9 cellular contexts compared by ENCODE assay signal in genomic region chr4:96035727-96036126, GRCh38.
DNase-seq lines count a peak whose midpoint lies in the region; ATAC-seq, FAIRE-seq and TF ChIP-seq lines count a peak whose summit lies in the region.
"Had no signal": no experiment of that assay in that cellular context is flagged by ENCODE, and none has a peak within 500 bp of the region (broad histone marks: within the 10 kb centered on the region; RNA-seq: fewer than 3 reads in every experiment).

No MANE protein-coding gene starts in this region.

- H3K9me3 Mint-ChIP-seq in immature natural killer cell, result peaks cover 0 to 13% (median 7%) of the 10 kb centered on the region in 6 donors

- no peak overlapping the region for H3K4me3 Mint-ChIP-seq in immature natural killer cell

- H3K4me1 Mint-ChIP-seq in immature natural killer cell, result no peaks in the 10 kb centered on the region

- no peak for ATAC-seq in HG02623 (IDR thresholded peaks at IDR 0.05; ENCODE audit: unreplicated experiment)
- ATAC-seq in GM18505 (IDR thresholded peaks at IDR 0.05; ENCODE audit: unreplicated experiment), result no peak

- peak; percentile 10 to 27 for TF ChIP-seq CTCF in endothelial cell of umbilical vein (IDR thresholded peaks at IDR 0.05; ENCODE audit: extremely low read depth in 1 of 2, insufficient read depth in 1 of 2, low read depth in 1 of 2, low read length in 2 of 2)

- no peaks in the 10 kb centered on the region for H3K4me1 ChIP-seq in endothelial cell of umbilical vein (ENCODE audit: control insufficient read depth, extremely low read depth, insufficient read depth, low read length)

- H2AFZ ChIP-seq in endothelial cell of umbilical vein (ENCODE audit: low read depth, low read length), result no peak overlapping the region

- H4K20me1 ChIP-seq in endothelial cell of umbilical vein (replicated peaks; ENCODE audit: control insufficient read depth, extremely low read depth, insufficient read depth, low read length), result no peaks in the 10 kb centered on the region

- H3K4me2 ChIP-seq in endothelial cell of umbilical vein (ENCODE audit: insufficient read depth, low read length), result no peak overlapping the region

- intact Hi-C loops in endothelial cell of umbilical vein (cut with micrococcal nuclease), result loop anchor here (2.0 to 5.0 kb wide), 2 partner anchors 528 to 869 kb away; no protein-coding TSS in a partner anchor

- H3K27ac ChIP-seq in endothelial cell of umbilical vein (ENCODE audit: insufficient read depth, low read depth, low read length), result no peak overlapping the region

- no peak overlapping the region for H3K4me3 ChIP-seq in endothelial cell of umbilical vein (replicated peaks in 1 of 3; ENCODE audit: insufficient read depth in 1 of 3, low read depth in 1 of 3, low read length in 3 of 3)

- no TSS peak for BruUV-seq in endothelial cell of umbilical vein (replicated peaks; lab: Mats Ljungman, UMichigan)

- POLR2A ChIA-PET in endothelial cell of umbilical vein (lab: Charles Lee), result no interaction called here

- TF ChIP-seq POLR2A in endothelial cell of umbilical vein (IDR thresholded peaks at IDR 0.05; ENCODE audit: low read depth, low read length) (no peak), GM18505 (IDR thresholded peaks at IDR 0.05; ENCODE audit: borderline replicate concordance, extremely low read depth, insufficient read depth, insufficient read length) (no peak)

- no peak overlapping the region for H3K27ac Mint-ChIP-seq in immature natural killer cell

- no peaks in the 10 kb centered on the region for H3K9me1 ChIP-seq in endothelial cell of umbilical vein (replicated peaks; ENCODE audit: control insufficient read depth, extremely low read depth, insufficient read depth, low read length)

- dilution Hi-C loops in endothelial cell of umbilical vein (cut with MboI; ENCODE audit: extremely low pct_ligation_motif_present, low sequenced_read_pairs), result no loop called here

- no peaks in the 10 kb centered on the region for H3K79me2 ChIP-seq in endothelial cell of umbilical vein (ENCODE audit: control insufficient read depth, insufficient read depth, low read length)

- no peaks in the 10 kb centered on the region for H3K36me3 ChIP-seq in endothelial cell of umbilical vein (ENCODE audit: control insufficient read depth in 2 of 2, extremely low read depth in 1 of 2, insufficient read depth in 2 of 2, low read length in 2 of 2)

- DNase-seq in NCI-H82 (lab: John Stamatoyannopoulos, UW) (peak; percentile 55), NCI-H82 treated with DMSO at 0.1 percent for 48 hours (lab: John Stamatoyannopoulos, UW; ENCODE audit: unreplicated experiment) (no peak), NCI-H69 (lab: John Stamatoyannopoulos, UW) (peak; percentile 8), endothelial cell of umbilical vein (ENCODE audit: low read depth, low spot score) (peak; percentile 49), renal cortical epithelial cell (ENCODE audit: low read depth) (peak; percentile 22), immature natural killer cell (no peak)
- DNase-seq: islet precursor cell had no signal

- H3K36me3 Mint-ChIP-seq in immature natural killer cell, result no peaks in the 10 kb centered on the region

- CTCF ChIA-PET in endothelial cell of umbilical vein (lab: Charles Lee), result interaction anchor here (0.7 to 1.6 kb wide), 11 partner anchors 10 to 1951 kb away, joined by 3 to 12 read pairs (median 3); no protein-coding TSS in a partner anchor

- no peak overlapping the region for H3K9ac ChIP-seq in endothelial cell of umbilical vein (replicated peaks; ENCODE audit: extremely low read depth, insufficient read depth, low read length)

- no peaks in the 10 kb centered on the region for H3K27me3 Mint-ChIP-seq in immature natural killer cell (ENCODE audit: low read depth in 3 of 3)

- no peaks in the 10 kb centered on the region for H3K27me3 ChIP-seq in endothelial cell of umbilical vein (ENCODE audit: control insufficient read depth in 2 of 2, insufficient read depth in 2 of 2, low read length in 2 of 2)

- FAIRE-seq in endothelial cell of umbilical vein (lab: Jason Lieb, UNC), result no peak

- no peaks in the 10 kb centered on the region for H3K9me3 ChIP-seq in endothelial cell of umbilical vein (replicated peaks; ENCODE audit: control insufficient read depth, insufficient read depth, low read length)

TF ChIP-seq in endothelial cell of umbilical vein, 7 proteins besides CTCF, POLR2A, EP300 and RAD21:
- TF ChIP-seq MAX (IDR thresholded peaks at IDR 0.05; ENCODE audit: insufficient read depth, insufficient read length) (no peak), EZH2 (IDR thresholded peaks at IDR 0.05; ENCODE audit: borderline replicate concordance, low read depth, low read length, severe bottlenecking) (no peak), FOS (IDR thresholded peaks at IDR 0.05; ENCODE audit: borderline replicate concordance, insufficient read depth, low read length) (no peak), JUN (IDR thresholded peaks at IDR 0.05; ENCODE audit: borderline replicate concordance, insufficient read depth, insufficient read length, low read depth) (no peak), MYC (IDR thresholded peaks at IDR 0.05; ENCODE audit: low read depth, low read length) (no peak), POLR2AphosphoS5 (IDR thresholded peaks at IDR 0.05; ENCODE audit: insufficient read depth, low read depth, low read length) (no peak), GATA2 (IDR thresholded peaks at IDR 0.05; ENCODE audit: insufficient read depth, insufficient read length, low read depth, low read length) (no peak)
TF ChIP-seq in endothelial cell of umbilical vein: peak in this region for 0.

Comparison
In these comparisons a context has a peak if more than half of its experiments do, and no peak if none do; other contexts are left out.
1. DNase-seq: peak in NCI-H82 (single experiment), NCI-H69 (single experiment), endothelial cell of umbilical vein (single experiment) and renal cortical epithelial cell (single experiment); none in NCI-H82 treated with DMSO at 0.1 percent for 48 hours (single experiment) and immature natural killer cell (0 of 3).